Comparison of ENCODE assay signal across 18 cellular contexts in the genomic region with DNA sequence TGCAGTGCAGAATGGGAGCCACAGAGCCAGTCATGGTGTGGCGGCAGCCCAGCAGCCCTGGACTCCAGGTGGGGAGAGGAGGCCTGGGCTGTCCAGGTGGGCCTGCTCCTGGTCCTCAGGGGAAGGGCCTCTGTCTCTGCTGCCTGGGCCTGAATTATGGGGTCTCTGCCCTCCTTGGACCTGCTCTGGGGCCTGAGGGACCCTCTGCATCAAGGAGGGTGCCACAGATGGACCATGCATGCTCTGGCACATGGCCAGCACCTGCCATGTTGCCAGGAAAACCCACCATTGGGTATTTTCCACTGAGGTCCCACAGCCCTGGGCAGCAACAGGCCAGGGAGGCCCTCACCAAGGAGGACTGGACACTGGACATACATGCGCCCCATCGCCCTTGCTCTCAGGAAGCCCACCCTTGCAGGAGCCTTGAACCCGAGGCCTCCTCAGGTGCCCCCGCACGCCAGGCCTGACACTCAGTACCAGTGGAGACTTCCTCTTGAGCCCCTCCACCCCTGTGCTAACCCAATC.
"Had no signal": no experiment of that assay in that cellular context is flagged by ENCODE, and none has a peak within 500 bp of the region (broad histone marks: within the 10 kb centered on the region; RNA-seq: fewer than 3 reads in every experiment).

No MANE protein-coding gene starts in this region.

- DNase-seq: activated CD4-positive, alpha-beta T cell treated with anti-CD3 and anti-CD28 coated beads for 4 hours; activated gamma-delta T cell; activated T-cell treated with anti-CD3 and anti-CD28 coated beads, Interleukin-2, amount 50 U/mL, for 48 hours; amygdala; body of pancreas; gastrocnemius medialis; left lung; mammary epithelial cell; naive B cell; T-helper 17 cell; transverse colon had no signal

- H3K4me3 ChIP-seq: body of pancreas, gastrocnemius medialis, heart left ventricle, left lung, neural progenitor cell, pancreas, transverse colon had no signal

- H3K9me3 ChIP-seq: gastrocnemius medialis, pancreas had no signal

- H3K36me3 ChIP-seq: gastrocnemius medialis, heart left ventricle, left lung, neural progenitor cell, pancreas, transverse colon had no signal

- H3K4me1 ChIP-seq: body of pancreas, neural progenitor cell, pancreas, transverse colon had no signal

- H3K27me3 ChIP-seq: body of pancreas, gastrocnemius medialis, heart left ventricle, left lung, neural progenitor cell, pancreas, transverse colon had no signal

- H3K4me1 Mint-ChIP-seq: central memory CD8-positive, alpha-beta T cell; naive B cell; neural progenitor cell; stimulated activated memory B cell treated with anti-CD40 and anti-IgM and Interleukin-4, amounts not matched to agents 10 μg/mL and 1 μg/mL and 100 μg/mL, for 72 hours; T-helper 17 cell had no signal

- H3K9me3 Mint-ChIP-seq: central memory CD8-positive, alpha-beta T cell had no signal

- H3K27me3 Mint-ChIP-seq: T-helper 17 cell had no signal

- H3K27ac Mint-ChIP-seq: activated naive CD4-positive, alpha-beta T cell treated with anti-CD3 and anti-CD28 coated beads, Interleukin-2, amount 50 U/mL, for 72 hours; dendritic cell treated with granulocyte-macrophage colony-stimulating factor and Interleukin-4, amounts not matched to agents 40 ng/mL and 50 ng/mL, for 4 days; naive B cell; neural progenitor cell; stimulated activated memory B cell treated with anti-CD40 and anti-IgM and Interleukin-4, amounts not matched to agents 10 μg/mL and 1 μg/mL and 100 μg/mL, for 72 hours; T-helper 17 cell had no signal

- H3K9ac ChIP-seq: neural progenitor cell had no signal

- H3K27ac ChIP-seq: body of pancreas, gastrocnemius medialis, heart left ventricle, left lung, neural progenitor cell, pancreas, transverse colon had no signal

- ATAC-seq: activated naive CD4-positive, alpha-beta T cell treated with anti-CD3 and anti-CD28 coated beads, Interleukin-2, amount 50 U/mL, for 72 hours; body of pancreas; gastrocnemius medialis; heart left ventricle; left lung; pancreas; stimulated activated memory B cell treated with anti-CD40 and anti-IgM and Interleukin-4, amounts not matched to agents 10 μg/mL and 1 μg/mL and 100 μg/mL, for 72 hours; T-helper 17 cell had no signal

- H3K4me2 ChIP-seq: neural progenitor cell had no signal

- H3K36me3 Mint-ChIP-seq: neural progenitor cell had no signal

- FAIRE-seq: pancreas had no signal

- H2AFZ ChIP-seq: neural progenitor cell had no signal

- H3K4me3 Mint-ChIP-seq: central memory CD8-positive, alpha-beta T cell; dendritic cell treated with granulocyte-macrophage colony-stimulating factor and Interleukin-4, amounts not matched to agents 40 ng/mL and 50 ng/mL, for 4 days; naive B cell; neural progenitor cell; stimulated activated memory B cell treated with anti-CD40 and anti-IgM and Interleukin-4, amounts not matched to agents 10 μg/mL and 1 μg/mL and 100 μg/mL, for 72 hours; T-helper 17 cell had no signal
